Comparison of ENCODE assay signal across 8 cellular contexts in the genomic region with DNA sequence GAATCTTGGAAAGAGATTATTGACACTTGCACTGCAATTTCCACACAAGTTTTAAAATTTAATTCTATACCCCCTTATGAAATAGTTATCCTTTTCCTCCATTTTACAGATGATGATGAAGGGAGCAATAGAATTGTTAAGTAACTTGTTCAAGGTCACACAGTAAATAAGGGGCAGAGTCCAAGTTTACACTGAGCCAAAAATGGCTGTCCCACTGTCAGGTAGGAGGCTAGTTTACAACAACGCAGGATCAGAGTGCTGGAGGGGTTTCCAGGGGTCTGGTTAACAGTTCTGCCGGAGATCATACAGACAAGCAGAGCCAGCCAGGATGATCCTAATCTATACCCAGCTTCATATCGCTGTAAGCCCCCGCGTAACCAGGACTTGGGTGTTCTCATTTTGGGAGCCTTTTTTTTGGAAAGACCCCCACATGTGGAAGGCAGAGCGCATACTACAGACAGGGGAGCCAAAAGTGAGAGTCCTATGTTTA. TPM values are rescaled to one million over a fixed set of nuclear protein-coding genes. Genes with fewer than 3 reads are reported as not detected.
DNase-seq lines count a peak whose midpoint lies in the region; ATAC-seq, FAIRE-seq and TF ChIP-seq lines count a peak whose summit lies in the region.

No MANE protein-coding gene starts in this region.

- H3K27ac ChIP-seq in A673 (ENCODE audit: low read depth, low read length, poor library complexity, severe bottlenecking) (no peak overlapping the region), coronary artery (peak overlapping the region; percentile 39 to 94), muscle layer of duodenum (ENCODE audit: low read length) (no peak overlapping the region)

- FAIRE-seq in frontal cortex (lab: Jason Lieb, UNC), result no peak

- ATAC-seq in HG03139 (IDR thresholded peaks at IDR 0.05; ENCODE audit: unreplicated experiment), result no peak

- POLR2A ChIA-PET in A673 (lab: Charles Lee; ENCODE audit: low non-redundant PET), result no interaction called here

- H3K27me3 ChIP-seq in A673 (replicated peaks; ENCODE audit: insufficient read depth, low read depth, low read length, poor library complexity) (no peaks in the 10 kb centered on the region), muscle layer of duodenum (ENCODE audit: low read depth, low read length) (peaks cover 37% of the 10 kb centered on the region)

- H3K4me1 ChIP-seq in A673 (ENCODE audit: insufficient read depth, low read length, poor library complexity, severe bottlenecking), result peaks cover 41% of the 10 kb centered on the region
- H3K4me1 ChIP-seq in muscle layer of duodenum (ENCODE audit: control insufficient read depth in 1 of 2, insufficient read depth in 2 of 2, low read length in 2 of 2), result peaks cover 4 to 30% of the 10 kb centered on the region in 2 donors

- intact Hi-C loops in A673 (cut with micrococcal nuclease; ENCODE audit: unreplicated experiment), result no loop called here

- H3K36me3 ChIP-seq in A673 (ENCODE audit: insufficient read depth, low read length, poor library complexity, severe bottlenecking) (no peaks in the 10 kb centered on the region), muscle layer of duodenum (ENCODE audit: control insufficient read depth in 1 of 2, insufficient read depth in 2 of 2, low read length in 2 of 2) (peaks cover 0 to 3% of the 10 kb centered on the region in 2 donors)

- TF ChIP-seq CTCF in A673 (conservative IDR thresholded peaks at IDR 0.05; ENCODE audit: low read depth, low read length) (no peak), coronary artery (IDR thresholded peaks at IDR 0.05) (no peak)

- H3K9me3 ChIP-seq in A673 (ENCODE audit: low read depth, low read length, poor library complexity, severe bottlenecking), result no peaks in the 10 kb centered on the region
- H3K9me3 ChIP-seq in muscle layer of duodenum (ENCODE audit: control insufficient read depth in 1 of 2, low read length in 2 of 2), result no peaks in the 10 kb centered on the region

- CTCF ChIA-PET in A673 (lab: Charles Lee), result interaction anchor here (0.9 kb wide), 1 partner anchor 9 kb away, joined by 5 read pairs; no protein-coding TSS in a partner anchor

- H3K4me3 ChIP-seq in A673 (ENCODE audit: low read depth, low read length, poor library complexity, severe bottlenecking), result peak overlapping the region; percentile 88
- peak overlapping the region; percentile 28 for H3K4me3 ChIP-seq in Jurkat, Clone E6-1 (ENCODE audit: low read length)
- H3K4me3 ChIP-seq in coronary artery, result peak overlapping the region; percentile 88
- peak overlapping the region; percentile 45 to 87 for H3K4me3 ChIP-seq in muscle layer of duodenum (ENCODE audit: low read depth in 1 of 2, low read length in 2 of 2)

- DNase-seq in A673 (ENCODE audit: low spot score) (no peak), coronary artery (ENCODE audit: low spot score) (no peak), frontal cortex (ENCODE audit: low spot score in 2 of 2) (no peak), DMS79 (lab: John Stamatoyannopoulos, UW) (no peak), cerebellum (ENCODE audit: low spot score) (no peak)
- no peak for DNase-seq in Jurkat, Clone E6-1 (ENCODE audit: low read depth, low spot score)

- no TSS peak for BruUV-seq in A673 (replicated peaks; lab: Mats Ljungman, UMichigan)

RNA-seq across cellular contexts. Expression of a gene that starts 0.6 kb away (rescaled TPM):
- total RNA-seq in A673 (2021) (8.2 and 9.9 TPM in 2 replicates), frontal cortex (2.9 TPM), cerebellum (10.7 TPM)
- 2.1 TPM for polyA plus RNA-seq in Jurkat, Clone E6-1 (2012; ENCODE audit: insufficient read depth, insufficient read length)

Comparison
In these comparisons a context has a peak if more than half of its experiments do, and no peak if none do; other contexts are left out.
1. H3K27ac ChIP-seq: peak in coronary artery (2 of 2); none in A673 (single experiment) and muscle layer of duodenum (single experiment).
2. H3K4me3 ChIP-seq: peak in every context shown above with its lines; median percentile 88 in A673; 88 in coronary artery; 66 in muscle layer of duodenum; 28 in Jurkat, Clone E6-1.